Comparison of ENCODE assay signal across 16 cellular contexts in the genomic region with DNA sequence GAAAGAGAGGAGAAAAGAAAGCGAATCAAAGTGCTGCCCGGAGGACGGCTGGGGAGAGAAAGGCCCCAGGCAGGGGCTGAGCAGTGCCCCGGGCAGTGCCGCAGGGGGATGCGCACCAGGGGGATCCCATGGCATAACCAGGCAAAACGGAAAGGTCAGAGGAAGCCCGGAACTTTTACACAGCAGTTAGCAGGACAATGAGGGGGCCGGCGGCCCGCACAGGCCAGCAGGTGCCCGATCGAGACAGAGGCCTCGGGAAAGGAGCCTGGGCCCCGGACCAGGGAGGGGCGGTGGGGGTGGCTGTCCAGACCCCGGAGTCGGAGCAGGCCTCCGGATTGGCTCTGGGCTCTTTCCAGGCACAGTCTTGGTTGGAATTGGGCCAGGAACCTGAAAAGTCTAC.
"Had no signal": no experiment of that assay in that cellular context is flagged by ENCODE, and none has a peak within 500 bp of the region (broad histone marks: within the 10 kb centered on the region; RNA-seq: fewer than 3 reads in every experiment).

No MANE protein-coding gene starts in this region.

- H3K27ac Mint-ChIP-seq: activated CD4-positive, alpha-beta memory T cell treated with anti-CD3 and anti-CD28 coated beads, Interleukin-2, amount 10 ng/mL, durations not matched to agents 7 days and 5 days; activated CD8-positive, alpha-beta memory T cell treated with anti-CD3 and anti-CD28 coated beads, Interleukin-2, amount 10 ng/mL, durations not matched to agents 7 days and 5 days; activated naive CD8-positive, alpha-beta T cell had no signal

- H2AFZ ChIP-seq: parathyroid adenoma had no signal

- H3K9me3 ChIP-seq: tibial artery, uterus had no signal

- H3K4me1 ChIP-seq: foreskin keratinocyte, parathyroid adenoma had no signal

- H3K27me3 Mint-ChIP-seq: activated naive CD8-positive, alpha-beta T cell had no signal

- DNase-seq: activated CD4-positive, alpha-beta memory T cell treated with anti-CD3 and anti-CD28 coated beads, Interleukin-2, amount 10 ng/mL, durations not matched to agents 7 days and 5 days; activated CD4-positive, alpha-beta T cell treated with anti-CD3 and anti-CD28 coated beads for 4 hours; activated CD8-positive, alpha-beta memory T cell treated with anti-CD3 and anti-CD28 coated beads, Interleukin-2, amount 10 ng/mL, durations not matched to agents 7 days and 5 days; amniotic stem cell; caudate nucleus; foreskin keratinocyte; left ventricle myocardium superior; stimulated activated CD8-positive, alpha-beta memory T cell treated with anti-CD3 and anti-CD28 coated beads, Interleukin-4, amount 100 ng/mL, for 48 hours; stimulated activated naive CD4-positive, alpha-beta T cell treated with Interleukin-2 at 50 U/mL for 16 hours; substantia nigra; SW 1271; T-helper 2 cell; tibial artery; uterus had no signal

- H3K36me3 Mint-ChIP-seq: activated CD8-positive, alpha-beta memory T cell treated with anti-CD3 and anti-CD28 coated beads, Interleukin-2, amount 10 ng/mL, durations not matched to agents 7 days and 5 days; activated naive CD8-positive, alpha-beta T cell had no signal

- H3K9me3 Mint-ChIP-seq: activated CD4-positive, alpha-beta memory T cell treated with anti-CD3 and anti-CD28 coated beads, Interleukin-2, amount 10 ng/mL, durations not matched to agents 7 days and 5 days had no signal

- H3K4me3 Mint-ChIP-seq: activated CD4-positive, alpha-beta memory T cell treated with anti-CD3 and anti-CD28 coated beads, Interleukin-2, amount 10 ng/mL, durations not matched to agents 7 days and 5 days; activated CD8-positive, alpha-beta memory T cell treated with anti-CD3 and anti-CD28 coated beads, Interleukin-2, amount 10 ng/mL, durations not matched to agents 7 days and 5 days; activated naive CD8-positive, alpha-beta T cell had no signal

- H3K4me3 ChIP-seq: tibial artery, uterus had no signal

- H3K27ac ChIP-seq: foreskin keratinocyte, parathyroid adenoma, tibial artery, uterus had no signal

- H3K27me3 ChIP-seq: foreskin keratinocyte, uterus had no signal

- ATAC-seq: activated CD8-positive, alpha-beta memory T cell treated with anti-CD3 and anti-CD28 coated beads, Interleukin-2, amount 10 ng/mL, durations not matched to agents 7 days and 5 days; foreskin keratinocyte; left ventricle myocardium superior had no signal

- H3K4me1 Mint-ChIP-seq: activated CD4-positive, alpha-beta memory T cell treated with anti-CD3 and anti-CD28 coated beads, Interleukin-2, amount 10 ng/mL, durations not matched to agents 7 days and 5 days; activated CD8-positive, alpha-beta memory T cell treated with anti-CD3 and anti-CD28 coated beads, Interleukin-2, amount 10 ng/mL, durations not matched to agents 7 days and 5 days had no signal

- H3K79me2 ChIP-seq: parathyroid adenoma had no signal

- H3K36me3 ChIP-seq: tibial artery, uterus had no signal
